ENCODE assay signal across 32 cellular contexts in genomic region chr2:51379997-51380396, GRCh38.
DNase-seq lines count a peak whose midpoint lies in the region; FAIRE-seq and TF ChIP-seq lines count a peak whose summit lies in the region.
"Had no signal": no experiment of that assay in that cellular context is flagged by ENCODE, and none has a peak within 500 bp of the region (broad histone marks: within the 10 kb centered on the region; RNA-seq: fewer than 3 reads in every experiment).

No MANE protein-coding gene starts in this region.

- H3K36me3 ChIP-seq in neural cell (ENCODE audit: insufficient read depth, low read length), result no peaks in the 10 kb centered on the region
- H3K36me3 ChIP-seq in small intestine (ENCODE audit: control insufficient read depth in 2 of 2, insufficient read depth in 2 of 2, low read length in 2 of 2), result no peaks in the 10 kb centered on the region
- no peaks in the 10 kb centered on the region for H3K36me3 ChIP-seq in kidney (ENCODE audit: control insufficient read depth in 1 of 2, insufficient read depth in 2 of 2, low read length in 2 of 2)
- H3K36me3 ChIP-seq: BE2C; BLaER1; BLaER1 treated with 17β-estradiol and CSF1 and Interleukin-3, amounts not matched to agents 10 nM and 100 nM had no signal

- no peak overlapping the region for H2AFZ ChIP-seq in neural cell (ENCODE audit: low read depth, low read length)

- H3K9me3 ChIP-seq in neural cell (ENCODE audit: low read length), result peaks cover 5% of the 10 kb centered on the region
- no peaks in the 10 kb centered on the region for H3K9me3 ChIP-seq in small intestine (ENCODE audit: control insufficient read depth, low read depth)
- peaks cover 2 to 5% of the 10 kb centered on the region in 2 donors for H3K9me3 ChIP-seq in kidney (ENCODE audit: control insufficient read depth in 1 of 2, low read length in 2 of 2)
- H3K9me3 ChIP-seq: BE2C, Caco-2 had no signal

- no peaks in the 10 kb centered on the region for H3K9me2 ChIP-seq in neural cell (ENCODE audit: insufficient read depth, low read length)

- TF ChIP-seq EP300 in neural cell (conservative IDR thresholded peaks at IDR 0.05; ENCODE audit: poor library complexity, severe bottlenecking), result peak; percentile 99

- intact Hi-C loops in kidney (cut with DNase I), result no loop called here

- no peaks in the 10 kb centered on the region for H3F3A ChIP-seq in neural cell (ENCODE audit: insufficient read depth, low read length, poor library complexity, severe bottlenecking)

- H3K27ac ChIP-seq in neural cell (ENCODE audit: low read length) (no peak overlapping the region), small intestine (ENCODE audit: low read depth in 1 of 2, low read length in 1 of 2) (no peak overlapping the region), kidney (ENCODE audit: low read depth in 2 of 2, low read length in 2 of 2) (no peak overlapping the region)
- H3K27ac ChIP-seq: 22Rv1; A549; BLaER1; BLaER1 treated with 17β-estradiol and CSF1 and Interleukin-3, amounts not matched to agents 10 nM and 100 nM; C4-2B had no signal

- no peaks in the 10 kb centered on the region for H4K20me1 ChIP-seq in neural cell (ENCODE audit: insufficient read depth)
- H4K20me1 ChIP-seq: BLaER1; BLaER1 treated with 17β-estradiol and CSF1 and Interleukin-3, amounts not matched to agents 10 nM and 100 nM had no signal

- H3K4me3 ChIP-seq in neural cell (ENCODE audit: low read length), result no peak overlapping the region
- H3K4me3 ChIP-seq in small intestine (ENCODE audit: low read depth in 1 of 2, low read length in 2 of 2), result no peak overlapping the region
- H3K4me3 ChIP-seq in kidney (ENCODE audit: low read length in 2 of 2), result no peak overlapping the region
- H3K4me3 ChIP-seq: A549; BLaER1; BLaER1 treated with 17β-estradiol and CSF1 and Interleukin-3, amounts not matched to agents 10 nM and 100 nM had no signal

- DNase-seq in putamen (ENCODE audit: low spot score), result peak; percentile 64
- DNase-seq in small intestine, result no peak
- no peak for DNase-seq in NCI-H526 (lab: John Stamatoyannopoulos, UW)
- no peak for DNase-seq in kidney
- no peak for DNase-seq in T-helper 2 cell
- DNase-seq: 8988T; ACHN; AML-193; BE2C; C1 segment of cervical spinal cord; Caco-2; Calu3; CD4-positive, alpha-beta memory T cell; CD4-positive, alpha-beta T cell; CD4-positive, CD25-positive, alpha-beta regulatory T cell; CD8-positive, alpha-beta memory T cell; CD8-positive, alpha-beta T cell; COR-L47; DMS 273 treated with DMSO at 0.1 percent for 48 hours; DMS153; DMS53; DMS79; DMS79 treated with DMSO at 0.1 percent for 48 hours; DND-41; EL had no signal

- H3K4me1 ChIP-seq in small intestine (ENCODE audit: control insufficient read depth in 2 of 2, insufficient read depth in 1 of 2, low read depth in 1 of 2, low read length in 1 of 2), result no peaks in the 10 kb centered on the region
- H3K4me1 ChIP-seq in kidney (ENCODE audit: control insufficient read depth in 1 of 2, insufficient read depth in 1 of 2, low read depth in 1 of 2, low read length in 2 of 2), result no peaks in the 10 kb centered on the region
- H3K4me1 ChIP-seq: A549; BE2C; BLaER1; BLaER1 treated with 17β-estradiol and CSF1 and Interleukin-3, amounts not matched to agents 10 nM and 100 nM; Caco-2 had no signal

- no peak overlapping the region for H3K4me2 ChIP-seq in neural cell (ENCODE audit: low read length)
- H3K4me2 ChIP-seq: A549; BLaER1; BLaER1 treated with 17β-estradiol and CSF1 and Interleukin-3, amounts not matched to agents 10 nM and 100 nM had no signal

- TF ChIP-seq CTCF in neural cell (IDR thresholded peaks at IDR 0.05; ENCODE audit: poor library complexity, severe bottlenecking), result no peak
- no peak for TF ChIP-seq CTCF in kidney (IDR thresholded peaks at IDR 0.05; ENCODE audit: borderline replicate concordance, extremely low read depth, insufficient read depth)

- H3K79me2 ChIP-seq in neural cell (replicated peaks; ENCODE audit: insufficient read depth, low read length), result no peaks in the 10 kb centered on the region

- FAIRE-seq in small intestine (lab: Jason Lieb, UNC), result peak; percentile 15
- no peak for FAIRE-seq in kidney (lab: Jason Lieb, UNC)
- FAIRE-seq: A549, D721Med had no signal

- TF ChIP-seq RAD21 in neural cell (conservative IDR thresholded peaks at IDR 0.05), result no peak

- H3K9ac ChIP-seq in neural cell (ENCODE audit: low read length), result no peak overlapping the region
- H3K9ac ChIP-seq in kidney (ENCODE audit: low read length in 2 of 2), result no peak overlapping the region
- H3K9ac ChIP-seq: BLaER1; BLaER1 treated with 17β-estradiol and CSF1 and Interleukin-3, amounts not matched to agents 10 nM and 100 nM had no signal

- H3K27me3 ChIP-seq in neural cell (ENCODE audit: insufficient read depth, low read depth, low read length), result no peaks in the 10 kb centered on the region
- no peaks in the 10 kb centered on the region for H3K27me3 ChIP-seq in small intestine (ENCODE audit: control insufficient read depth in 2 of 2, insufficient read depth in 2 of 2, low read length in 2 of 2)
- H3K27me3 ChIP-seq: BE2C; BLaER1; BLaER1 treated with 17β-estradiol and CSF1 and Interleukin-3, amounts not matched to agents 10 nM and 100 nM had no signal

TF ChIP-seq in neural cell, 6 proteins besides CTCF, POLR2A, EP300 and RAD21:
- TF ChIP-seq SMC3 (conservative IDR thresholded peaks at IDR 0.05; ENCODE audit: poor library complexity) (no peak), POLR2AphosphoS5 (IDR thresholded peaks at IDR 0.05) (peak; percentile 97)
